20 cellular contexts compared by ENCODE assay signal in the genomic region with DNA sequence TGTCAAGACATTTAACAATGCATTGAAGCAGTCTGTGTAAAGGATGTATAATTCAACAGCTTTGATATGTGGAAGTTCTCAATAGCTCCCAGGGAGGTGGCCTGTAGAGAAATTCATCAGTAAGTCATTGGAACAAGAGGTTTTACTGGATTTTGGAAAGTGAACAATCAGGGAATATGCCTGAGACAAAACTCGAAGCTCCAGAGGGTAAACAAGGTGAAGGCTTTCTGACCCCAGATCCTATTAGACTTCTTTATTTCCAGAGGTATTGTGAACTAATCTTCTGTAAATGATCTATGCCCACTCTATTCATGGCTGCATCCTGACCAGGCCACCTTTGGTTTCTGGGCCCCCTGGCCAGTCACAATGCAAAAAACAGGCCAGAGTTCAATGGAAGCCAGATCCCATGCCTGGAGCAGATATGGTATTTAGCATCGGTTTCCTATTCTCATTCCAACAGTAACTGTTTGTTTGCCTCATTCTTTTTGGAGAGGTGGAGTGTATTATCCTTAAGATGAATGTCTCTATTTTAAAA.
"Had no signal": no experiment of that assay in that cellular context is flagged by ENCODE, and none has a peak within 500 bp of the region (broad histone marks: within the 10 kb centered on the region; RNA-seq: fewer than 3 reads in every experiment).

No MANE protein-coding gene starts in this region.

- DNase-seq: activated CD4-positive, alpha-beta memory T cell treated with anti-CD3 and anti-CD28 coated beads for 36 hours; activated CD4-positive, alpha-beta T cell treated with anti-CD3 and anti-CD28 coated beads, Interleukin-2, amount 10 ng/mL, durations not matched to agents 7 days and 5 days; activated CD4-positive, CD25-positive, alpha-beta regulatory T cell treated with anti-CD3 and anti-CD28 coated beads, Interleukin-2, amount 50 U/mL, for 72 hours; activated CD8-positive, alpha-beta memory T cell treated with anti-CD3 and anti-CD28 coated beads for 24 hours; activated effector memory CD4-positive, alpha-beta T cell treated with anti-CD3 and anti-CD28 coated beads, Interleukin-2, amount 50 U/mL, for 16 hours; activated naive CD4-positive, alpha-beta T cell treated with Interleukin-2 at 50 U/mL for 16 hours; activated T-cell treated with anti-CD3 and anti-CD28 coated beads, Interleukin-2, amount 50 U/mL, for 4 hours; amygdala; brain microvascular endothelial cell; caudate nucleus; NCI-H1092; NCI-H2029; NCI-H2107; NCI-H2171 treated with DMSO at 0.1 percent for 48 hours; NCI-H226; NCI-H526 treated with DMSO at 0.1 percent for 48 hours; SHP77 treated with DMSO at 0.1 percent for 48 hours had no signal

- H3K27me3 Mint-ChIP-seq: activated naive CD8-positive, alpha-beta T cell had no signal

- H3K27me3 ChIP-seq: brain microvascular endothelial cell had no signal

- FAIRE-seq: astrocyte had no signal

- H3K9me3 Mint-ChIP-seq: activated CD4-positive, alpha-beta memory T cell treated with anti-CD3 and anti-CD28 coated beads for 36 hours; activated CD4-positive, alpha-beta T cell treated with anti-CD3 and anti-CD28 coated beads, Interleukin-2, amount 10 ng/mL, durations not matched to agents 7 days and 5 days; activated T-cell treated with anti-CD3 and anti-CD28 coated beads, Interleukin-2, amount 50 U/mL, for 4 hours; T-helper 1 cell treated with Interleukin-12 subunit alpha and Interleukin-12 subunit beta and Interleukin-4 antibody, amounts not matched to agents 30 μg/mL and 1 μg/mL, for 36 hours had no signal

- H3K4me1 Mint-ChIP-seq: activated CD4-positive, alpha-beta T cell treated with anti-CD3 and anti-CD28 coated beads, Interleukin-2, amount 10 ng/mL, durations not matched to agents 7 days and 5 days had no signal

- H3K4me3 Mint-ChIP-seq: activated CD4-positive, alpha-beta memory T cell treated with anti-CD3 and anti-CD28 coated beads for 36 hours; activated CD4-positive, alpha-beta T cell treated with anti-CD3 and anti-CD28 coated beads, Interleukin-2, amount 10 ng/mL, durations not matched to agents 7 days and 5 days; activated naive CD8-positive, alpha-beta T cell; activated T-cell treated with anti-CD3 and anti-CD28 coated beads, Interleukin-2, amount 50 U/mL, for 4 hours; T-helper 1 cell treated with Interleukin-12 subunit alpha and Interleukin-12 subunit beta and Interleukin-4 antibody, amounts not matched to agents 30 μg/mL and 1 μg/mL, for 36 hours had no signal

- H3K36me3 Mint-ChIP-seq: activated CD4-positive, alpha-beta memory T cell treated with anti-CD3 and anti-CD28 coated beads for 36 hours had no signal

- H3K36me3 ChIP-seq: brain microvascular endothelial cell had no signal

- H3K27ac Mint-ChIP-seq: activated CD4-positive, alpha-beta memory T cell treated with anti-CD3 and anti-CD28 coated beads for 36 hours; activated CD4-positive, alpha-beta T cell treated with anti-CD3 and anti-CD28 coated beads, Interleukin-2, amount 10 ng/mL, durations not matched to agents 7 days and 5 days; activated naive CD8-positive, alpha-beta T cell; T-helper 1 cell treated with Interleukin-12 subunit alpha and Interleukin-12 subunit beta and Interleukin-4 antibody, amounts not matched to agents 30 μg/mL and 1 μg/mL, for 36 hours had no signal
